10 cellular contexts compared by ENCODE assay signal in genomic region chr19:52778811-52779210, GRCh38. TPM values are rescaled to one million over a fixed set of nuclear protein-coding genes. Genes with fewer than 3 reads are reported as not detected.
DNase-seq lines count a peak whose midpoint lies in the region; ATAC-seq and TF ChIP-seq lines count a peak whose summit lies in the region.
"Had no signal": no experiment of that assay in that cellular context is flagged by ENCODE, and none has a peak within 500 bp of the region (broad histone marks: within the 10 kb centered on the region; RNA-seq: fewer than 3 reads in every experiment).

No MANE protein-coding gene starts in this region.

- no peaks in the 10 kb centered on the region for H3K27me3 Mint-ChIP-seq in Caco-2 (ENCODE audit: insufficient read depth, unreplicated experiment)
- H3K27me3 Mint-ChIP-seq in T-cell, result no peaks in the 10 kb centered on the region
- no peaks in the 10 kb centered on the region for H3K27me3 Mint-ChIP-seq in natural killer cell treated with Interleukin-12 subunit alpha and Interleukin-12 subunit beta and Interleukin-15 and Interleukin-18, amount 100 ng/mL, for 72 hours

- H3K36me3 Mint-ChIP-seq in Caco-2 (ENCODE audit: insufficient read depth, unreplicated experiment) (peaks cover 74% of the 10 kb centered on the region), T-cell (peaks cover 77% of the 10 kb centered on the region)
- H3K36me3 Mint-ChIP-seq in natural killer cell treated with Interleukin-12 subunit alpha and Interleukin-12 subunit beta and Interleukin-15 and Interleukin-18, amount 100 ng/mL, for 72 hours, result peaks cover 47% of the 10 kb centered on the region

- H3K4me1 Mint-ChIP-seq in Caco-2 (ENCODE audit: low read depth, unreplicated experiment) (no peaks in the 10 kb centered on the region), T-cell (peaks cover 16 to 34% (median 27%) of the 10 kb centered on the region in 3 donors)
- peaks cover 29 to 51% of the 10 kb centered on the region in 2 donors for H3K4me1 Mint-ChIP-seq in natural killer cell treated with Interleukin-12 subunit alpha and Interleukin-12 subunit beta and Interleukin-15 and Interleukin-18, amount 100 ng/mL, for 72 hours (ENCODE audit: low read depth in 2 of 2)

- H3K27ac Mint-ChIP-seq in Caco-2 (ENCODE audit: unreplicated experiment), result peak overlapping the region; percentile 35
- H3K27ac Mint-ChIP-seq in T-cell, result peak overlapping the region; percentile 70 to 71
- peak overlapping the region; percentile 78 to 94 for H3K27ac Mint-ChIP-seq in natural killer cell treated with Interleukin-12 subunit alpha and Interleukin-12 subunit beta and Interleukin-15 and Interleukin-18, amount 100 ng/mL, for 72 hours

- no peak overlapping the region for H3K4me3 ChIP-seq in Caco-2 (ENCODE audit: low read depth, low read length)
- H3K4me3 ChIP-seq: skin epidermis had no signal

- no peak overlapping the region for H3K4me3 Mint-ChIP-seq in Caco-2 (ENCODE audit: unreplicated experiment)
- H3K4me3 Mint-ChIP-seq in T-cell, result peak overlapping the region in 2 of 3 donors; percentile 9 to 45
- H3K4me3 Mint-ChIP-seq in natural killer cell treated with Interleukin-12 subunit alpha and Interleukin-12 subunit beta and Interleukin-15 and Interleukin-18, amount 100 ng/mL, for 72 hours, result peak overlapping the region; percentile 71

- intact Hi-C loops in Caco-2 (cut with micrococcal nuclease; ENCODE audit: unreplicated experiment), result no loop called here

- peaks cover 5% of the 10 kb centered on the region for H3K36me3 ChIP-seq in Caco-2 (ENCODE audit: control insufficient read depth, insufficient read depth, low read length)

- no peaks in the 10 kb centered on the region for H3K27me3 ChIP-seq in Caco-2 (replicated peaks; ENCODE audit: control insufficient read depth, insufficient read depth, low read length)

- H3K9me3 Mint-ChIP-seq in Caco-2 (ENCODE audit: unreplicated experiment) (peaks cover 8% of the 10 kb centered on the region), T-cell (peaks cover 3 to 30% (median 19%) of the 10 kb centered on the region in 3 donors)
- H3K9me3 Mint-ChIP-seq in natural killer cell treated with Interleukin-12 subunit alpha and Interleukin-12 subunit beta and Interleukin-15 and Interleukin-18, amount 100 ng/mL, for 72 hours, result no peaks in the 10 kb centered on the region

- no peaks in the 10 kb centered on the region for H3K4me1 ChIP-seq in Caco-2

- POLR2A ChIA-PET in Caco-2 (lab: Charles Lee), result no interaction called here
- POLR2A ChIA-PET in T-cell (lab: Charles Lee), result no interaction called here

- DNase-seq in Caco-2 (no peak), T-cell (peak in 27 of 34 experiments; percentile 1 to 48 (median 16)), NCI-H524 (lab: John Stamatoyannopoulos, UW) (no peak), NCI-H2081 (lab: John Stamatoyannopoulos, UW) (no peak), NCI-H1436 treated with DMSO at 0.1 percent for 48 hours (lab: John Stamatoyannopoulos, UW) (no peak), D341Med (ENCODE audit: low spot score) (no peak)
- DNase-seq in activated gamma-delta T cell treated with anti-CD3 and anti-CD28 coated beads, Interleukin-2, amount 50 U/mL, for 16 hours (ENCODE audit: low read depth), result peak; percentile 61
- peak; percentile 86 for DNase-seq in natural killer cell treated with Interleukin-12 subunit alpha and Interleukin-12 subunit beta and Interleukin-15 and Interleukin-18, amount 100 ng/mL, for 72 hours (ENCODE audit: low spot score)
- DNase-seq: NCI-H446 had no signal

- CTCF ChIA-PET in Caco-2 (lab: Charles Lee), result no interaction called here
- CTCF ChIA-PET in T-cell (lab: Charles Lee), result no interaction called here

- ATAC-seq in T-cell (replicated peaks in 1 of 4), result peak in 2 of 4 experiments; percentile 57 to 69
- ATAC-seq in natural killer cell treated with Interleukin-12 subunit alpha and Interleukin-12 subunit beta and Interleukin-15 and Interleukin-18, amount 100 ng/mL, for 72 hours, result peak; percentile 82 to 95

- no peak for TF ChIP-seq CTCF in Caco-2 (IDR thresholded peaks at IDR 0.05; ENCODE audit: insufficient read depth in 1 of 2, low read depth in 1 of 2, low read length in 1 of 2, severe bottlenecking in 1 of 2, unreplicated experiment in 1 of 2)

- no TSS peak for BruUV-seq in Caco-2 (replicated peaks; lab: Mats Ljungman, UMichigan)

- H3K9me3 ChIP-seq in Caco-2, result no peaks in the 10 kb centered on the region

RNA-seq across cellular contexts. Expression of gene ZNF600, which starts 7.8 kb away (rescaled TPM):
- total RNA-seq in Caco-2 (2022), result 18.8 and 21.1 TPM in 2 replicates
- 10 to 100 TPM; 11.4 to 52.4 (median 24.5) TPM for total RNA-seq in T-cell
- total RNA-seq in natural killer cell treated with Interleukin-12 subunit alpha and Interleukin-12 subunit beta and Interleukin-15 and Interleukin-18, amount 100 ng/mL, for 72 hours, result 10 to 100 TPM; 11.5 to 35.2 TPM

RNA-seq across cellular contexts. Expression of gene ZNF28, which starts 42.6 kb away (rescaled TPM):
- 27.2 and 28.2 TPM in 2 replicates for total RNA-seq in Caco-2 (2022)
- 10 to 100 TPM in 4 of 5 donors, 1 to 10 TPM in 1; 7.7 to 19.5 (median 17.4) TPM for total RNA-seq in T-cell
- total RNA-seq in natural killer cell treated with Interleukin-12 subunit alpha and Interleukin-12 subunit beta and Interleukin-15 and Interleukin-18, amount 100 ng/mL, for 72 hours, result 10 to 100 TPM; 11.3 to 24.7 TPM

RNA-seq across cellular contexts. Expression of gene ZNF611, which starts 44.0 kb away (rescaled TPM):
- total RNA-seq in Caco-2 (2022) (27.5 and 28.5 TPM in 2 replicates), T-cell (10 to 100 TPM; 31.5 to 46.2 (median 37.0) TPM)
- total RNA-seq in natural killer cell treated with Interleukin-12 subunit alpha and Interleukin-12 subunit beta and Interleukin-15 and Interleukin-18, amount 100 ng/mL, for 72 hours, result 10 to 100 TPM; 39.1 to 50.7 TPM

Comparison
In these comparisons a context has a peak if more than half of its experiments do, and no peak if none do; other contexts are left out.
1. DNase-seq: peak in T-cell (27 of 34), activated gamma-delta T cell treated with anti-CD3 and anti-CD28 coated beads, Interleukin-2, amount 50 U/mL, for 16 hours (single experiment) and natural killer cell treated with Interleukin-12 subunit alpha and Interleukin-12 subunit beta and Interleukin-15 and Interleukin-18, amount 100 ng/mL, for 72 hours (single experiment); none in Caco-2 (0 of 2), NCI-H524 (0 of 2), NCI-H2081 (0 of 2), NCI-H1436 treated with DMSO at 0.1 percent for 48 hours (single experiment) and D341Med (single experiment).
2. H3K27ac Mint-ChIP-seq: peak in every context shown above with its lines; median percentile 86 in natural killer cell treated with Interleukin-12 subunit alpha and Interleukin-12 subunit beta and Interleukin-15 and Interleukin-18, amount 100 ng/mL, for 72 hours; 70 in T-cell; 35 in Caco-2.